In genomic region chr10:52639652-52640051, GRCh38 we compare ENCODE assay signal across 15 cellular contexts.
DNase-seq lines count a peak whose midpoint lies in the region; ATAC-seq lines count a peak whose summit lies in the region.
"Had no signal": no experiment of that assay in that cellular context is flagged by ENCODE, and none has a peak within 500 bp of the region (broad histone marks: within the 10 kb centered on the region; RNA-seq: fewer than 3 reads in every experiment).

No MANE protein-coding gene starts in this region.

- DNase-seq in AG08395 (ENCODE audit: low spot score) (peak; percentile 28), EH (ENCODE audit: low read depth) (peak; percentile 55), NCI-H2227 (lab: John Stamatoyannopoulos, UW; ENCODE audit: unreplicated experiment) (peak; percentile 30), amniotic epithelial cell (ENCODE audit: low read depth) (peak; percentile 75), GM19238 (ENCODE audit: insufficient read length, low spot score) (no peak)
- no peak for DNase-seq in effector memory CD4-positive, alpha-beta T cell
- DNase-seq: activated CD4-positive, alpha-beta memory T cell treated with anti-CD3 and anti-CD28 coated beads, Interleukin-2, amount 10 ng/mL, durations not matched to agents 7 days and 5 days; activated T-cell treated with anti-CD3 and anti-CD28 coated beads, Interleukin-2, amount 50 U/mL, for 4 hours; NCI-H524 treated with DMSO at 0.1 percent for 48 hours; nephron progenitor cell; T-cell had no signal

- H3K4me1 ChIP-seq in effector memory CD4-positive, alpha-beta T cell (ENCODE audit: control insufficient read depth, insufficient read depth, low read length, poor library complexity, severe bottlenecking): no peaks in the 10 kb centered on the region
- H3K4me1 ChIP-seq: foreskin keratinocyte, prostate gland had no signal

- H3K9me3 ChIP-seq in effector memory CD4-positive, alpha-beta T cell (ENCODE audit: control insufficient read depth, low read length): no peaks in the 10 kb centered on the region
- H3K9me3 ChIP-seq: prostate gland had no signal

- no peak overlapping the region for H3K4me3 ChIP-seq in effector memory CD4-positive, alpha-beta T cell (ENCODE audit: insufficient read depth, low read depth, low read length, poor library complexity, severe bottlenecking)
- H3K4me3 ChIP-seq: prostate gland had no signal

- no peaks in the 10 kb centered on the region for H3K27me3 ChIP-seq in effector memory CD4-positive, alpha-beta T cell (replicated peaks; ENCODE audit: control insufficient read depth, insufficient read depth, low read length, poor library complexity, severe bottlenecking)

- H3K36me3 ChIP-seq in effector memory CD4-positive, alpha-beta T cell (ENCODE audit: control insufficient read depth, insufficient read depth, low read length): no peaks in the 10 kb centered on the region
- H3K36me3 ChIP-seq: prostate gland had no signal

- ATAC-seq in HG03521 (IDR thresholded peaks at IDR 0.05; ENCODE audit: unreplicated experiment) (no peak), HG02938 (IDR thresholded peaks at IDR 0.05; ENCODE audit: unreplicated experiment) (no peak)
- ATAC-seq: activated T-cell treated with anti-CD3 and anti-CD28 coated beads, Interleukin-2, amount 50 U/mL, for 4 hours; foreskin keratinocyte; T-cell had no signal

- no peak overlapping the region for H3K27ac ChIP-seq in effector memory CD4-positive, alpha-beta T cell (ENCODE audit: insufficient read depth, low read length, poor library complexity, severe bottlenecking)
- H3K27ac ChIP-seq: foreskin keratinocyte, prostate gland had no signal

Comparison
In these comparisons a context has a peak if more than half of its experiments do, and no peak if none do; other contexts are left out.
1. DNase-seq: peak in AG08395 (single experiment), EH (single experiment), NCI-H2227 (single experiment) and amniotic epithelial cell (single experiment); none in GM19238 (single experiment) and effector memory CD4-positive, alpha-beta T cell (0 of 3).